11 cellular contexts compared by ENCODE assay signal in genomic region chr21:31607791-31608190, GRCh38.
"Had no signal": no experiment of that assay in that cellular context is flagged by ENCODE, and none has a peak within 500 bp of the region (broad histone marks: within the 10 kb centered on the region; RNA-seq: fewer than 3 reads in every experiment).

No MANE protein-coding gene starts in this region.

- H3K4me3 ChIP-seq: GM23248, GM23338, HAP-1 had no signal

- H3K36me3 ChIP-seq: HAP-1 had no signal

- H3K27ac Mint-ChIP-seq: GM23338, H9, HFFc6 had no signal

- H3K9ac ChIP-seq: GM23248 had no signal

- ATAC-seq: GM23338, HCT116 had no signal

- H3K27ac ChIP-seq: GM23248 had no signal

- H3K4me3 Mint-ChIP-seq: GM23338, H9, HFFc6 had no signal

- FAIRE-seq: H1, H54 had no signal

- H3K4me1 ChIP-seq: HAP-1 had no signal

- DNase-seq: GM23248, GOT3, H7, H9, HCEC 1CT, HFFc6 had no signal

- H3K4me1 Mint-ChIP-seq: GM23338 had no signal

- H3K9me3 ChIP-seq: HAP-1 had no signal

- H2AFZ ChIP-seq: GM23248, GM23338 had no signal

- H3K4me2 ChIP-seq: GM23338 had no signal

- H3K9me3 Mint-ChIP-seq: HFFc6 had no signal
